In genomic region chr1:184563308-184563707, GRCh38 we compare ENCODE assay signal across 8 cellular contexts.
DNase-seq lines count a peak whose midpoint lies in the region; ATAC-seq, FAIRE-seq and TF ChIP-seq lines count a peak whose summit lies in the region.

No MANE protein-coding gene starts in this region.

- FAIRE-seq in A549 (lab: Jason Lieb, UNC) = no peak
- FAIRE-seq in HTR-8/SVneo (lab: Jason Lieb, UNC) = no peak

- H3K27me3 Mint-ChIP-seq in glutamatergic neuron (ENCODE audit: unreplicated experiment) (no peaks in the 10 kb centered on the region), type B pancreatic cell (no peaks in the 10 kb centered on the region)

- H3K4me3 Mint-ChIP-seq in glutamatergic neuron (ENCODE audit: unreplicated experiment) = no peak overlapping the region
- no peak overlapping the region for H3K4me3 Mint-ChIP-seq in type B pancreatic cell

- POLR2A ChIA-PET in A549 (lab: Yijun Ruan, JAX) = no interaction called here

- TF ChIP-seq CTCF in A549 (IDR thresholded peaks at IDR 0.05) = peak; percentile 49
- TF ChIP-seq CTCF in glutamatergic neuron (IDR thresholded peaks at IDR 0.05; ENCODE audit: partially characterized antibody, unreplicated experiment) = peak; percentile 42
- TF ChIP-seq CTCF in type B pancreatic cell (conservative IDR thresholded peaks at IDR 0.05) = peak; percentile 57

- H3K9me3 Mint-ChIP-seq in glutamatergic neuron (ENCODE audit: unreplicated experiment) (peaks cover 2% of the 10 kb centered on the region), type B pancreatic cell (no peaks in the 10 kb centered on the region)

- peaks cover 16% of the 10 kb centered on the region for H3K4me1 Mint-ChIP-seq in glutamatergic neuron (ENCODE audit: low read depth, unreplicated experiment)
- H3K4me1 Mint-ChIP-seq in type B pancreatic cell (ENCODE audit: unreplicated experiment) = peaks cover 17% of the 10 kb centered on the region

- H3K36me3 Mint-ChIP-seq in glutamatergic neuron (ENCODE audit: unreplicated experiment) = no peaks in the 10 kb centered on the region
- H3K36me3 Mint-ChIP-seq in type B pancreatic cell = peaks cover 4% of the 10 kb centered on the region

- H3K27ac ChIP-seq in A549 = no peak overlapping the region

- no peaks in the 10 kb centered on the region for H3K9me3 ChIP-seq in A549

- H3K27ac Mint-ChIP-seq in glutamatergic neuron (ENCODE audit: unreplicated experiment) = no peak overlapping the region
- peak overlapping the region; percentile 17 for H3K27ac Mint-ChIP-seq in type B pancreatic cell

- no peak overlapping the region for H3K4me2 ChIP-seq in A549

- peaks cover 15% of the 10 kb centered on the region; the same call in 2 of the 3 replicates for H3K4me1 ChIP-seq in A549

- no peak overlapping the region for H3K4me3 ChIP-seq in A549

- WGBS in A549 (ENCODE audit: missing lambda C conversion rate) = 29% methylated on average over 1 of the region's 1 CpG

- TF ChIP-seq RAD21 in A549 (conservative IDR thresholded peaks at IDR 0.05 in 1 of 2, IDR thresholded peaks at IDR 0.05 in 1 of 2) = peak; percentile 57 to 60

- TF ChIP-seq EP300 in A549 (IDR thresholded peaks at IDR 0.05) = no peak

- TF ChIP-seq POLR2A in A549 (IDR thresholded peaks at IDR 0.05; ENCODE audit: low read length) = no peak

- ATAC-seq in A549 = no peak
- ATAC-seq in HG02884 (IDR thresholded peaks at IDR 0.05; ENCODE audit: unreplicated experiment) = no peak
- ATAC-seq in GM18873 (IDR thresholded peaks at IDR 0.05; ENCODE audit: low FRiP score, unreplicated experiment) = no peak
- no peak for ATAC-seq in GM19035 (IDR thresholded peaks at IDR 0.05; ENCODE audit: unreplicated experiment)

- DNase-seq in A549 (ENCODE audit: low read depth in 1 of 2, low spot score in 1 of 2) (peak in 1 of 2 experiments; percentile 16), HTR-8/SVneo (ENCODE audit: insufficient read length, low spot score) (peak; percentile 8), RPMI8226 (peak; percentile 14), glutamatergic neuron (no peak), type B pancreatic cell (ENCODE audit: extremely low spot score, unreplicated experiment) (no peak)

- CTCF ChIA-PET in A549 (lab: Yijun Ruan, JAX) = interaction anchor here (0.9 to 1.3 kb wide), 2 partner anchors 24 to 101 kb away, joined by 3 to 5 read pairs; no protein-coding TSS in a partner anchor

TF ChIP-seq in A549, 52 proteins besides CTCF, POLR2A, EP300 and RAD21:
- TF ChIP-seq EHF (CRISPR knock-in tag; IDR thresholded peaks at IDR 0.05) (no peak), BHLHE40 (IDR thresholded peaks at IDR 0.05; ENCODE audit: low read depth, low read length) (no peak), HDAC2 (IDR thresholded peaks at IDR 0.05) (no peak), MAZ (IDR thresholded peaks at IDR 0.05; ENCODE audit: borderline replicate concordance, low read depth, low read length) (no peak), SMC3 (IDR thresholded peaks at IDR 0.05) (peak; percentile 46; the same call in 2 of the 3 replicates)

Comparison
In these comparisons a context has a peak if more than half of its experiments do, and no peak if none do; other contexts are left out.
1. DNase-seq: peak in HTR-8/SVneo (single experiment) and RPMI8226 (single experiment); none in glutamatergic neuron (single experiment) and type B pancreatic cell (single experiment).
2. Peak in every context shown above with its lines, with median percentiles within 50 percentile points of each other: CTCF ChIP-seq.